9 cellular contexts compared by ENCODE assay signal in genomic region chr12:1204581-1205121, GRCh38.
A peak's percentile ranks its signal among the peaks of the same experiment; 100 is the strongest.
DNase-seq lines count a peak whose midpoint lies in the region; ATAC-seq and TF ChIP-seq lines count a peak whose summit lies in the region.
"Had no signal": no experiment of that assay in that cellular context is flagged by ENCODE, and none has a peak within 500 bp of the region (broad histone marks: within the 10 kb centered on the region; RNA-seq: fewer than 3 reads in every experiment).

No MANE protein-coding gene starts in this region.

- no peaks in the 10 kb centered on the region for H3K36me3 ChIP-seq in SK-N-MC (ENCODE audit: insufficient read depth, low read length)
- no peaks in the 10 kb centered on the region for H3K36me3 ChIP-seq in left ventricle myocardium inferior
- no peaks in the 10 kb centered on the region for H3K36me3 ChIP-seq in upper lobe of left lung

- no peak for TF ChIP-seq POLR2A in upper lobe of left lung (IDR thresholded peaks at IDR 0.05)

- H3K4me3 ChIP-seq in SK-N-MC (peak overlapping the region; percentile 60), left ventricle myocardium inferior (peak overlapping the region; percentile 64), upper lobe of left lung (peak overlapping the region in 3 of 4 donors; percentile 19 to 41 (median 39))

- H3K4me1 ChIP-seq in left ventricle myocardium inferior (peaks cover 44% of the 10 kb centered on the region), upper lobe of left lung (peaks cover 8 to 12% (median 10%) of the 10 kb centered on the region in 4 donors)

- no peak for TF ChIP-seq EP300 in upper lobe of left lung (IDR thresholded peaks at IDR 0.05)

- TF ChIP-seq CTCF in left ventricle myocardium inferior (IDR thresholded peaks at IDR 0.05; ENCODE audit: borderline replicate concordance) (no peak), upper lobe of left lung (IDR thresholded peaks at IDR 0.05) (no peak)

- intact Hi-C loops in left ventricle myocardium inferior (cut with micrococcal nuclease): no loop called here

- peak overlapping the region; percentile 1 for H3K9ac ChIP-seq in SK-N-MC (ENCODE audit: insufficient read length)

- H3K27ac ChIP-seq in SK-N-MC (no peak overlapping the region), left ventricle myocardium inferior (replicated peaks) (peak overlapping the region; percentile 86), upper lobe of left lung (peak overlapping the region; percentile 64 to 69 (median 67))
- H3K27ac ChIP-seq: 22Rv1 had no signal

- DNase-seq in DMS 273 (lab: John Stamatoyannopoulos, UW; ENCODE audit: unreplicated experiment): peak; percentile 6
- DNase-seq in DMS 273 treated with DMSO at 0.1 percent for 48 hours (lab: John Stamatoyannopoulos, UW): no peak
- DNase-seq in SK-N-MC (ENCODE audit: low read depth, low spot score): no peak
- DNase-seq in left ventricle myocardium inferior: no peak
- DNase-seq in upper lobe of left lung: no peak
- no peak for DNase-seq in D341Med (ENCODE audit: low spot score)
- DNase-seq in NCI-H2227 (lab: John Stamatoyannopoulos, UW; ENCODE audit: unreplicated experiment): no peak

- ATAC-seq in HG02678 (IDR thresholded peaks at IDR 0.05; ENCODE audit: unreplicated experiment) (peak; percentile 84), upper lobe of left lung (ENCODE audit: low FRiP score in 2 of 2) (peak in 1 of 2 donors; percentile 49)

- no peaks in the 10 kb centered on the region for H3K27me3 ChIP-seq in left ventricle myocardium inferior (ENCODE audit: low read depth)
- no peaks in the 10 kb centered on the region for H3K27me3 ChIP-seq in upper lobe of left lung

- no peaks in the 10 kb centered on the region for H3K9me3 ChIP-seq in SK-N-MC (ENCODE audit: low read depth, low read length)
- no peaks in the 10 kb centered on the region for H3K9me3 ChIP-seq in left ventricle myocardium inferior (replicated peaks)
- no peaks in the 10 kb centered on the region for H3K9me3 ChIP-seq in upper lobe of left lung

- WGBS in upper lobe of left lung, 2 donors: 21 to 36% methylated on average over 6 of the region's 6 CpGs
